8 cellular contexts compared by ENCODE assay signal in the genomic region with DNA sequence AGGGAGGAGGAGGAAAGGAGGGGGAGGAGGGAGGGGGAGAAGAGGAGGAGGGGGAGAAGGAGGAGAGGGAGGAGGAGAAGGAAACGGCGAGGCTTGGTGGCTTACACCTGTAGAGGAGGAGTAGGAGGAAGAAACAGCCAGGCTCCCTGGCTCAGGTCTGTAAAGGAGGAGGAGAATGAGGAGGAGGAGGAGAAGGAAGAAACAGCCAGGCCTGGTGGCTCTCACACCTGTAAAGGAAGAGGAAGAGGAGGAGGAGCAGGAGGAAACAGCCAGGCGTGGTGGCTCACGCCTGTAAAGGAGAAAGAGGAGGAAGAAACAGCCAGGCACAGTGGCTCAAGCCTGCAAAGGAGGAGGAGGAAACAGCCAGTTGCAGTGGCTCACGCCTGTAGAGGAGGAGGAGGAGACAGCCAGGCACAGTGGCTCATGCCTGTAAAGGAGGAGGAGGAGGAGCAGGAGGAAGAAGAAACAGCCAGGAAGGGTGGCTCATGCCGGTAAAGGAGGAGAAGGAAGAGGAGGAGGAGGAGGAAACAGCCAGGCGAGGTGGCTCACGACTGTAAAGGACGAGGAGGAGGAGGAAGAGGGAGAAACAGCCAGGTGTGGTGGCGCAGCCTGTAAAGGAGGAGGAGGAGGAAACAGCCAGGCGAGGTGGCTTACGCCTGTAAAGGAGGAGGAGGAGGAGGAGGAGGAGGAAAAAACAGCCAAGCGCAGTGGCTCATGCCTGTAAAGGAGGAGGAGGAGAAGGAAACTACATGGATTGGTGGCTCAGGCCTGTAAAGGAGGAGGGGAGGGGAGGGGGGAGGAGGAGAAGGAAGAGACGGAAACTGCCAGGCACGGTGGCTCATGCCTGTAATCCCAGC. TPM values are rescaled to one million over a fixed set of nuclear protein-coding genes. Genes with fewer than 3 reads are reported as not detected.
DNase-seq lines count a peak whose midpoint lies in the region; ATAC-seq and TF ChIP-seq lines count a peak whose summit lies in the region.

No MANE protein-coding gene starts in this region.

- peak in 5 of 6 experiments; percentile 17 to 50 (median 25) for DNase-seq in stimulated activated naive CD4-positive, alpha-beta T cell (lab: John Stamatoyannopoulos, UW)
- no peak for DNase-seq in stimulated activated naive CD4-positive, alpha-beta T cell treated with Interleukin-2 at 50 U/mL for 16 hours (lab: John Stamatoyannopoulos, UW)
- DNase-seq in NCI-H2227 treated with DMSO at 0.1 percent for 48 hours (lab: John Stamatoyannopoulos, UW) (peak; percentile 89), dermis blood vessel endothelial cell (peak; percentile 77), lower lobe of right lung (peak; percentile 78)
- DNase-seq in activated CD4-positive, alpha-beta T cell treated with anti-CD3 and anti-CD28 coated beads for 1 hour = peak; percentile 14

- H3K4me1 Mint-ChIP-seq in stimulated activated naive CD8-positive, alpha-beta T cell treated with anti-CD3 and anti-CD28 coated beads, Interleukin-15, Interleukin-2, amounts not matched to agents 100 ng/mL and 50 ng/mL, for 24 hours (ENCODE audit: low read depth) = peaks cover 11% of the 10 kb centered on the region

- H3K9me3 Mint-ChIP-seq in stimulated activated naive CD8-positive, alpha-beta T cell treated with anti-CD3 and anti-CD28 coated beads, Interleukin-15, Interleukin-2, amounts not matched to agents 100 ng/mL and 50 ng/mL, for 24 hours = no peaks in the 10 kb centered on the region

- peaks cover 7% of the 10 kb centered on the region for H3K4me1 ChIP-seq in lower lobe of right lung

- TF ChIP-seq CTCF in lower lobe of right lung (IDR thresholded peaks at IDR 0.05) = no peak

- ATAC-seq in HG02981 (IDR thresholded peaks at IDR 0.05; ENCODE audit: unreplicated experiment) (peak; percentile 72), lower lobe of right lung (peak; percentile 96)

- H3K4me3 Mint-ChIP-seq in stimulated activated naive CD8-positive, alpha-beta T cell treated with anti-CD3 and anti-CD28 coated beads, Interleukin-15, Interleukin-2, amounts not matched to agents 100 ng/mL and 50 ng/mL, for 24 hours = peak overlapping the region; percentile 77

- H3K36me3 ChIP-seq in lower lobe of right lung = no peaks in the 10 kb centered on the region

- peak overlapping the region; percentile 86 for H3K27ac Mint-ChIP-seq in stimulated activated naive CD8-positive, alpha-beta T cell treated with anti-CD3 and anti-CD28 coated beads, Interleukin-15, Interleukin-2, amounts not matched to agents 100 ng/mL and 50 ng/mL, for 24 hours

- no peaks in the 10 kb centered on the region for H3K27me3 ChIP-seq in lower lobe of right lung (ENCODE audit: low read depth)

- peak overlapping the region; percentile 46 for H3K4me3 ChIP-seq in lower lobe of right lung

- no peaks in the 10 kb centered on the region for H3K36me3 Mint-ChIP-seq in stimulated activated naive CD8-positive, alpha-beta T cell treated with anti-CD3 and anti-CD28 coated beads, Interleukin-15, Interleukin-2, amounts not matched to agents 100 ng/mL and 50 ng/mL, for 24 hours (ENCODE audit: low read depth)

- H3K9me3 ChIP-seq in lower lobe of right lung = no peaks in the 10 kb centered on the region

- intact Hi-C loops in lower lobe of right lung (cut with DNase I) = no loop called here

- peak overlapping the region; percentile 73 for H3K27ac ChIP-seq in lower lobe of right lung

- H3K27me3 Mint-ChIP-seq in stimulated activated naive CD8-positive, alpha-beta T cell treated with anti-CD3 and anti-CD28 coated beads, Interleukin-15, Interleukin-2, amounts not matched to agents 100 ng/mL and 50 ng/mL, for 24 hours = no peaks in the 10 kb centered on the region

RNA-seq across cellular contexts. Expression of gene CRCP, which starts 14.9 kb away (rescaled TPM):
- 22.5 and 25.4 TPM in 2 replicates for total RNA-seq in dermis blood vessel endothelial cell
- total RNA-seq in lower lobe of right lung = 35.5 TPM

RNA-seq across cellular contexts. Expression of gene ASL, which starts 24.2 kb away (rescaled TPM):
- total RNA-seq in dermis blood vessel endothelial cell = 82.4 and 96.9 TPM in 2 replicates
- 48.7 TPM for total RNA-seq in lower lobe of right lung
